In genomic region chr18:48928787-48929186, GRCh38 we compare ENCODE assay signal across 8 cellular contexts. TPM values are rescaled to one million over a fixed set of nuclear protein-coding genes. Genes with fewer than 3 reads are reported as not detected.
DNase-seq lines count a peak whose midpoint lies in the region; ATAC-seq, FAIRE-seq and TF ChIP-seq lines count a peak whose summit lies in the region.

No MANE protein-coding gene starts in this region.

- peaks cover 22% of the 10 kb centered on the region for H3K36me3 Mint-ChIP-seq in T-helper 2 cell treated with Interferon-gamma antibody and Interleukin-4, amounts not matched to agents 5 μg/mL and 100 μg/mL, for 36 hours (ENCODE audit: low read depth)
- H3K36me3 Mint-ChIP-seq in astrocyte (ENCODE audit: low read depth, unreplicated experiment): peaks cover 28% of the 10 kb centered on the region

- H3K27ac Mint-ChIP-seq in T-helper 2 cell treated with Interferon-gamma antibody and Interleukin-4, amounts not matched to agents 5 μg/mL and 100 μg/mL, for 36 hours: peak overlapping the region; percentile 79
- H3K27ac Mint-ChIP-seq in astrocyte (ENCODE audit: unreplicated experiment): peak overlapping the region; percentile 96

- no peak for FAIRE-seq in astrocyte (lab: Jason Lieb, UNC)

- peaks cover 3% of the 10 kb centered on the region for H3K36me3 ChIP-seq in astrocyte (ENCODE audit: insufficient read depth, low read length)

- H3K9me3 Mint-ChIP-seq in T-helper 2 cell treated with Interferon-gamma antibody and Interleukin-4, amounts not matched to agents 5 μg/mL and 100 μg/mL, for 36 hours: no peaks in the 10 kb centered on the region
- H3K9me3 Mint-ChIP-seq in astrocyte (ENCODE audit: unreplicated experiment): no peaks in the 10 kb centered on the region

- H3K79me2 ChIP-seq in astrocyte (ENCODE audit: insufficient read depth, low read length): peaks cover 99% of the 10 kb centered on the region

- no peak overlapping the region for H2AFZ ChIP-seq in astrocyte (ENCODE audit: low read depth, low read length)

- peaks cover 91% of the 10 kb centered on the region for H4K20me1 ChIP-seq in astrocyte (ENCODE audit: insufficient read depth, low read length)

- H3K4me1 Mint-ChIP-seq in T-helper 2 cell treated with Interferon-gamma antibody and Interleukin-4, amounts not matched to agents 5 μg/mL and 100 μg/mL, for 36 hours (ENCODE audit: low read depth): peaks cover 88% of the 10 kb centered on the region
- H3K4me1 Mint-ChIP-seq in astrocyte (ENCODE audit: low read depth, unreplicated experiment): peaks cover 90% of the 10 kb centered on the region

- H3K27ac ChIP-seq in astrocyte (ENCODE audit: low read depth, low read length): peak overlapping the region; percentile 90

- peak overlapping the region; percentile 78 for H3K4me3 Mint-ChIP-seq in T-helper 2 cell treated with Interferon-gamma antibody and Interleukin-4, amounts not matched to agents 5 μg/mL and 100 μg/mL, for 36 hours
- H3K4me3 Mint-ChIP-seq in astrocyte (ENCODE audit: unreplicated experiment): peak overlapping the region; percentile 62

- no peaks in the 10 kb centered on the region for H3K9me3 ChIP-seq in astrocyte (ENCODE audit: insufficient read depth, low read depth, low read length)

- H3K27me3 Mint-ChIP-seq in T-helper 2 cell treated with Interferon-gamma antibody and Interleukin-4, amounts not matched to agents 5 μg/mL and 100 μg/mL, for 36 hours (ENCODE audit: low read depth): no peaks in the 10 kb centered on the region
- no peaks in the 10 kb centered on the region for H3K27me3 Mint-ChIP-seq in astrocyte (ENCODE audit: low read depth, unreplicated experiment)

- H3K4me3 ChIP-seq in astrocyte (ENCODE audit: insufficient read depth, low read depth, low read length): no peak overlapping the region

- no peaks in the 10 kb centered on the region for H3K27me3 ChIP-seq in astrocyte (ENCODE audit: insufficient read depth, low read length)

- H3K9ac ChIP-seq in astrocyte (ENCODE audit: low read length): peak overlapping the region; percentile 82

- peak; percentile 81 for DNase-seq in DMS79 (lab: John Stamatoyannopoulos, UW)
- peak; percentile 65 to 82 for DNase-seq in Kasumi-1 (lab: John Stamatoyannopoulos, UW)
- DNase-seq in T-helper 2 cell treated with Interferon-gamma antibody and Interleukin-4, amounts not matched to agents 5 μg/mL and 100 μg/mL, for 36 hours (ENCODE audit: low spot score): peak; percentile 74
- DNase-seq in astrocyte (ENCODE audit: low read depth): peak; percentile 50
- DNase-seq in kidney tubule cell (ENCODE audit: low spot score): peak; percentile 89
- DNase-seq in stimulated activated CD8-positive, alpha-beta memory T cell treated with anti-CD3 and anti-CD28 coated beads, Interleukin-12 subunit alpha, Interleukin-12 subunit beta, amount 100 ng/mL, for 1 hour (ENCODE audit: low read depth): peak; percentile 52
- no peak for DNase-seq in NCI-H446 (lab: John Stamatoyannopoulos, UW)

- peak; percentile 78 for ATAC-seq in GM21529 (IDR thresholded peaks at IDR 0.05; ENCODE audit: unreplicated experiment)

- peaks cover 82% of the 10 kb centered on the region for H3K4me1 ChIP-seq in astrocyte (ENCODE audit: insufficient read depth, low read length)

- H3K4me2 ChIP-seq in astrocyte (ENCODE audit: low read length): peak overlapping the region; percentile 79

- TF ChIP-seq CTCF in astrocyte (IDR thresholded peaks at IDR 0.05; ENCODE audit: insufficient read depth, low read depth, low read length): no peak

RNA-seq across cellular contexts. Expression of gene SMAD7, which starts 22.0 kb away (rescaled TPM):
- total RNA-seq in astrocyte: 62.9 and 76.2 TPM in 2 replicates

Comparison
In these comparisons a context has a peak if more than half of its experiments do, and no peak if none do; other contexts are left out.
1. DNase-seq: peak in DMS79 (single experiment), Kasumi-1 (2 of 2), T-helper 2 cell treated with Interferon-gamma antibody and Interleukin-4, amounts not matched to agents 5 μg/mL and 100 μg/mL, for 36 hours (single experiment), astrocyte (single experiment), kidney tubule cell (single experiment) and stimulated activated CD8-positive, alpha-beta memory T cell treated with anti-CD3 and anti-CD28 coated beads, Interleukin-12 subunit alpha, Interleukin-12 subunit beta, amount 100 ng/mL, for 1 hour (single experiment); none in NCI-H446 (0 of 2).